9 cellular contexts compared by ENCODE assay signal in the genomic region with DNA sequence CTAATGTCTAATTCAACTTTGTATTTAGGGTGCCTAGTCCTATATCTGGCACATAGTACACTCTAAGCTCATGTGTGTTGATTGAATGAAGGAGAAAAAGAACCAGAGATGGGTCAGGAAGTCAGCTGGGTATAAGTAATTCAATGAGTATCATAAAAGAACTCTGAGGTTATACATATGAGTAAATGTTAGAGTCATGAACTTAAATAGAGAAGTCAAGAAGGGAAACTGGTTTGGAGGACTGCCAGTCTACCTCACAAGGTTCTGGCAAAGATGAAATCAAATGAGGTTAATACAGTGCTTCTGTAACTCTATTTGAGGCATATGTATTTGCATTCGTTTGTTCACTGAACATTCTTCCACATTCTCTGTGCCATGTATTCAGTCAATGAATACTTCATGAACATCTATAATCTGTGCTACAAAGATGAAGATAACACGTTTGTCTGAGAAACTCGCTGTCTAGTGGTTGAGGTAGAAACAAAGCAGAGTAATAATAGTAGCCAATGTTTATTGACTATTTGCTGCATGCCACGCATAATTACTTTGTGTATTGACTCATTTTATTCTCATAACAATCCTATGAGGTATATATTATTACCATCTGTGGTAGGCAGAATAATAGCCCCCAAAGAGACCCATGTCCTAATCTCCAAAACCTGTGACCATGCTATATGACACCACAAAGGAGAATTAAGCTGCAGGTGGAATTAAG.
DNase-seq lines count a peak whose midpoint lies in the region; ATAC-seq and TF ChIP-seq lines count a peak whose summit lies in the region.
"Had no signal": no experiment of that assay in that cellular context is flagged by ENCODE, and none has a peak within 500 bp of the region (broad histone marks: within the 10 kb centered on the region; RNA-seq: fewer than 3 reads in every experiment).

No MANE protein-coding gene starts in this region.

- no peaks in the 10 kb centered on the region for H3K27me3 ChIP-seq in hepatocyte

- H3K9me2 ChIP-seq in hepatocyte (replicated peaks; ENCODE audit: insufficient read depth) = no peaks in the 10 kb centered on the region

- no peak overlapping the region for H2AFZ ChIP-seq in hepatocyte

- H3K36me3 ChIP-seq in hepatocyte (replicated peaks; ENCODE audit: insufficient read depth, low read depth) = no peaks in the 10 kb centered on the region

- DNase-seq in GM12865 (ENCODE audit: low read depth) (peak; percentile 45), Kasumi-1 (lab: John Stamatoyannopoulos, UW) (peak; percentile 48 to 59), epithelial cell of prostate (ENCODE audit: low read depth, low spot score) (peak; percentile 27), hypothalamus (lab: John Stamatoyannopoulos, UW) (no peak), NCI-H146 treated with DMSO at 0.1 percent for 48 hours (lab: John Stamatoyannopoulos, UW; ENCODE audit: unreplicated experiment) (no peak), hepatocyte (ENCODE audit: low spot score) (no peak), HuH-7 (ENCODE audit: low spot score) (no peak)

- H4K20me1 ChIP-seq in hepatocyte (ENCODE audit: insufficient read depth, poor library complexity, severe bottlenecking) = no peaks in the 10 kb centered on the region

- TF ChIP-seq CTCF in GM12865 (IDR thresholded peaks at IDR 0.05; ENCODE audit: insufficient read depth, low read depth, low read length, missing control alignments) (no peak), hepatocyte (IDR thresholded peaks at IDR 0.05; ENCODE audit: poor library complexity) (no peak)

- no peak overlapping the region for H3K4me2 ChIP-seq in hepatocyte

- H3K27ac ChIP-seq in epithelial cell of prostate = no peak overlapping the region
- no peak overlapping the region for H3K27ac ChIP-seq in hepatocyte

- no peaks in the 10 kb centered on the region for H3K79me2 ChIP-seq in hepatocyte

- H3K4me3 ChIP-seq in GM12865 (ENCODE audit: low read depth, low read length) (no peak overlapping the region), hepatocyte (no peak overlapping the region)

- peaks cover 8% of the 10 kb centered on the region for H3K4me1 ChIP-seq in hepatocyte (ENCODE audit: insufficient read depth)

- H3K9me3 ChIP-seq in hepatocyte (ENCODE audit: low read depth) = no peaks in the 10 kb centered on the region

- ATAC-seq in GM21619 (IDR thresholded peaks at IDR 0.05; ENCODE audit: unreplicated experiment) = peak; percentile 64
- ATAC-seq: WTC11 had no signal

- 90% methylated on average over 4 of the region's 4 CpGs for WGBS in hepatocyte (ENCODE audit: low lambda C conversion rate, missing lambda C conversion rate)

Comparison
In these comparisons a context has a peak if more than half of its experiments do, and no peak if none do; other contexts are left out.
1. DNase-seq: peak in GM12865 (single experiment), Kasumi-1 (2 of 2) and epithelial cell of prostate (single experiment); none in hypothalamus (0 of 51), NCI-H146 treated with DMSO at 0.1 percent for 48 hours (single experiment), hepatocyte (single experiment) and HuH-7 (single experiment).